ENCODE assay signal across 9 cellular contexts in the genomic region with DNA sequence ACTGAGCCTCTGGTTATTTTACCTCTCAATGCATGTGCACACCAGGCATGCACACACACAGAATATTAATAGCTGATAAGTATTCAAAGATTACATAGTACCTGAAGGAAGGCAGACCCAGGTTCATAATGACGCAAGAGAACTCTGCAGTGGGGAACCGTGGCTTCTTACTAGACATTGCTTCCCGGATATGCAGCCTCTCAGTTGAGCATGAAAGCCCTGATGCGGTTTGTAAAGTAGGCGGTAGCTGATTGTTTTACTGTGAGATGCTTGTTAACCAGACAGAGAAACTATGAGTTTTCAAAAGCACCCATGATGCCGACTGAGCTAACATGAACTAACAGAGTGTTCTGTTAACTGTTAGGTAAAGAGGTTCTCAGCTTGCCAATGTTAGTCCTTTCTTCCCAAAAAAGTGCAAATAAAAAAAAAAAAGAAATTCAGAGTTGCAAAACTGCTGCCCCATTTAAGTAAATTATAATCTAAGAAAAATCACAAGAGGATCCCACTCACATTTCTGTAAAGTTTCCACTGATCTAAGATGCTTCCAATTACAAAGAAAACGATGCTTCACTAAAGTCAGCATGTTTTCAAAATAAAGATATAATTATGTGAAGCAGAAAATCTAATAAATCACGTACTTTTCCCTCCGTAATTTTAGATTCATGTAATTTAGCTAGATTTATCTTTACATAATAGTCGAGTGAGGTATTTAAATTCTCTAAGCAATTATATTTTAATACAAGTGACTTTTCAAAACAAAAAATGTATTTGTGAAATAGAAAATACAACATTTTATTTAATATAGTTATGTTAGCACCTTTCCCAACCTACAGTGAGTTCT. TPM values are rescaled to one million over a fixed set of nuclear protein-coding genes. Genes with fewer than 3 reads are reported as not detected.
DNase-seq lines count a peak whose midpoint lies in the region; ATAC-seq and TF ChIP-seq lines count a peak whose summit lies in the region.
"Had no signal": no experiment of that assay in that cellular context is flagged by ENCODE, and none has a peak within 500 bp of the region (broad histone marks: within the 10 kb centered on the region; RNA-seq: fewer than 3 reads in every experiment).

No MANE protein-coding gene starts in this region.

- CTCF ChIA-PET in CD4-positive, alpha-beta memory T cell (lab: Charles Lee; ENCODE audit: partially characterized antibody), result no interaction called here

- H3K79me2 ChIP-seq in Loucy (ENCODE audit: insufficient read depth, low read length) (peaks cover 71% of the 10 kb centered on the region), neural progenitor cell (ENCODE audit: low read depth) (peaks cover 10% of the 10 kb centered on the region)

- peaks cover 41% of the 10 kb centered on the region in 2 donors for H3K27me3 Mint-ChIP-seq in CD4-positive, alpha-beta memory T cell
- H3K27me3 Mint-ChIP-seq in activated naive CD8-positive, alpha-beta T cell treated with anti-CD3 and anti-CD28 coated beads, Interleukin-2, amount 50 U/mL, for 24 hours, result peaks cover 36% of the 10 kb centered on the region
- peaks cover 54% of the 10 kb centered on the region for H3K27me3 Mint-ChIP-seq in neural progenitor cell (ENCODE audit: insufficient read depth, low read depth)

- peaks cover 3% of the 10 kb centered on the region for H3K4me1 ChIP-seq in CD4-positive, alpha-beta memory T cell (ENCODE audit: insufficient read depth, low read length)
- H3K4me1 ChIP-seq in Loucy (ENCODE audit: insufficient read depth, low read length, poor library complexity, severe bottlenecking) (peaks cover 74% of the 10 kb centered on the region), neural progenitor cell (peaks cover 11% of the 10 kb centered on the region)

- H3K9me3 ChIP-seq in CD4-positive, alpha-beta memory T cell (ENCODE audit: control insufficient read depth in 1 of 2, low read length in 2 of 2), result no peaks in the 10 kb centered on the region
- H3K9me3 ChIP-seq in Loucy (ENCODE audit: insufficient read depth, low read depth, low read length), result no peaks in the 10 kb centered on the region
- no peaks in the 10 kb centered on the region for H3K9me3 ChIP-seq in neural progenitor cell (ENCODE audit: low read depth)

- H3K9ac ChIP-seq in Loucy (ENCODE audit: low read depth, low read length, poor library complexity, severe bottlenecking) (peak overlapping the region; percentile 88), neural progenitor cell (no peak overlapping the region)

- H3K4me2 ChIP-seq in Loucy (ENCODE audit: low read depth, low read length, poor library complexity, severe bottlenecking), result peak overlapping the region; percentile 97
- peak overlapping the region; percentile 80 for H3K4me2 ChIP-seq in neural progenitor cell

- H3K27me3 ChIP-seq in CD4-positive, alpha-beta memory T cell (ENCODE audit: insufficient read depth, low read length), result peaks cover 6% of the 10 kb centered on the region
- H3K27me3 ChIP-seq in Loucy (ENCODE audit: insufficient read depth, low read length, poor library complexity, severe bottlenecking), result no peaks in the 10 kb centered on the region
- peaks cover 77% of the 10 kb centered on the region for H3K27me3 ChIP-seq in neural progenitor cell

- POLR2A ChIA-PET in CD4-positive, alpha-beta memory T cell (lab: Charles Lee; ENCODE audit: partially characterized antibody), result no interaction called here

- peaks cover 0 to 3% (median 0%) of the 10 kb centered on the region in 8 donors for H3K9me3 Mint-ChIP-seq in CD4-positive, alpha-beta memory T cell
- H3K9me3 Mint-ChIP-seq in activated naive CD8-positive, alpha-beta T cell treated with anti-CD3 and anti-CD28 coated beads, Interleukin-2, amount 50 U/mL, for 24 hours, result no peaks in the 10 kb centered on the region
- no peaks in the 10 kb centered on the region for H3K9me3 Mint-ChIP-seq in neural progenitor cell

- H3F3A ChIP-seq in Loucy (ENCODE audit: low read depth) (peaks cover 18% of the 10 kb centered on the region), neural progenitor cell (ENCODE audit: low read depth) (peaks cover 24% of the 10 kb centered on the region)

- TF ChIP-seq CTCF in Loucy (conservative IDR thresholded peaks at IDR 0.05; ENCODE audit: low read length), result no peak
- no peak for TF ChIP-seq CTCF in neural progenitor cell (IDR thresholded peaks at IDR 0.05)

- no peaks in the 10 kb centered on the region for H3K36me3 ChIP-seq in CD4-positive, alpha-beta memory T cell (ENCODE audit: insufficient read depth, low read length)
- H3K36me3 ChIP-seq in Loucy (ENCODE audit: insufficient read depth, low read length), result no peaks in the 10 kb centered on the region
- no peaks in the 10 kb centered on the region for H3K36me3 ChIP-seq in neural progenitor cell

- peak overlapping the region in 1 of 7 donors; percentile 33 for H3K27ac Mint-ChIP-seq in CD4-positive, alpha-beta memory T cell
- H3K27ac Mint-ChIP-seq in activated naive CD8-positive, alpha-beta T cell treated with anti-CD3 and anti-CD28 coated beads, Interleukin-2, amount 50 U/mL, for 24 hours, result peak overlapping the region; percentile 60
- no peak overlapping the region for H3K27ac Mint-ChIP-seq in neural progenitor cell

- ATAC-seq in activated naive CD8-positive, alpha-beta T cell treated with anti-CD3 and anti-CD28 coated beads, Interleukin-2, amount 50 U/mL, for 24 hours, result peak; percentile 79
- no peak for ATAC-seq in esophagus mucosa
- no peak for ATAC-seq in HG02763 (IDR thresholded peaks at IDR 0.05; ENCODE audit: unreplicated experiment)
- ATAC-seq in GM21786 (IDR thresholded peaks at IDR 0.05; ENCODE audit: unreplicated experiment), result no peak

- H3K36me3 Mint-ChIP-seq in CD4-positive, alpha-beta memory T cell, result no peaks in the 10 kb centered on the region
- no peaks in the 10 kb centered on the region for H3K36me3 Mint-ChIP-seq in activated naive CD8-positive, alpha-beta T cell treated with anti-CD3 and anti-CD28 coated beads, Interleukin-2, amount 50 U/mL, for 24 hours (ENCODE audit: low read depth)
- no peaks in the 10 kb centered on the region for H3K36me3 Mint-ChIP-seq in neural progenitor cell

- H2AFZ ChIP-seq in Loucy (ENCODE audit: low read length) (no peak overlapping the region), neural progenitor cell (replicated peaks) (no peak overlapping the region)

- H3K4me3 Mint-ChIP-seq in CD4-positive, alpha-beta memory T cell, result peak overlapping the region in 4 of 8 donors; percentile 31 to 65 (median 50)
- peak overlapping the region; percentile 74 for H3K4me3 Mint-ChIP-seq in activated naive CD8-positive, alpha-beta T cell treated with anti-CD3 and anti-CD28 coated beads, Interleukin-2, amount 50 U/mL, for 24 hours
- H3K4me3 Mint-ChIP-seq in neural progenitor cell, result peak overlapping the region; percentile 80

- intact Hi-C loops in CD4-positive, alpha-beta memory T cell (cut with micrococcal nuclease), result no loop called here

- no peak overlapping the region for H3K27ac ChIP-seq in CD4-positive, alpha-beta memory T cell (ENCODE audit: low read depth, low read length)
- H3K27ac ChIP-seq in neural progenitor cell, result no peak overlapping the region
- H3K27ac ChIP-seq: epithelial cell of prostate had no signal

- H3K4me1 Mint-ChIP-seq in CD4-positive, alpha-beta memory T cell, result peaks cover 1 to 18% (median 10%) of the 10 kb centered on the region in 4 donors
- peaks cover 35% of the 10 kb centered on the region for H3K4me1 Mint-ChIP-seq in activated naive CD8-positive, alpha-beta T cell treated with anti-CD3 and anti-CD28 coated beads, Interleukin-2, amount 50 U/mL, for 24 hours
- H3K4me1 Mint-ChIP-seq in neural progenitor cell, result peaks cover 5% of the 10 kb centered on the region

- H3K9me2 ChIP-seq in Loucy (replicated peaks; ENCODE audit: low read depth, low read length), result no peaks in the 10 kb centered on the region

- H4K20me1 ChIP-seq in Loucy (ENCODE audit: insufficient read depth, low read length, poor library complexity, severe bottlenecking), result peaks cover 63% of the 10 kb centered on the region
- H4K20me1 ChIP-seq in neural progenitor cell (ENCODE audit: low read depth), result peaks cover 23% of the 10 kb centered on the region

- DNase-seq in CD4-positive, alpha-beta memory T cell, result peak; percentile 29 to 67 (median 51)
- peak; percentile 22 for DNase-seq in activated naive CD8-positive, alpha-beta T cell treated with anti-CD3 and anti-CD28 coated beads, Interleukin-2, amount 50 U/mL, for 24 hours
- DNase-seq in neural progenitor cell (ENCODE audit: low spot score) (peak; percentile 46), SHP77 (lab: John Stamatoyannopoulos, UW) (no peak)

- no peak overlapping the region for H3K4me3 ChIP-seq in CD4-positive, alpha-beta memory T cell (ENCODE audit: low read length in 2 of 2)
- H3K4me3 ChIP-seq in Loucy (ENCODE audit: low read length, poor library complexity, severe bottlenecking), result peak overlapping the region; percentile 86
- H3K4me3 ChIP-seq in neural progenitor cell, result peak overlapping the region; percentile 67

RNA-seq across cellular contexts. Expression of a gene that starts 2.2 kb away (rescaled TPM):
- total RNA-seq in CD4-positive, alpha-beta memory T cell, result under 1 TPM; 0.25 to 0.26 TPM
- under 1 TPM in 1 of 2 donors, not detected in 1; 0.15 TPM for polyA plus RNA-seq in CD4-positive, alpha-beta memory T cell
- 0.37 and 0.47 TPM in 2 replicates for total RNA-seq in neural progenitor cell (ENCODE audit: low replicate concordance)
- total RNA-seq in esophagus mucosa, result 5.3 TPM

Comparison
In these comparisons a context has a peak if more than half of its experiments do, and no peak if none do; other contexts are left out.
1. DNase-seq: peak in CD4-positive, alpha-beta memory T cell (5 of 5), activated naive CD8-positive, alpha-beta T cell treated with anti-CD3 and anti-CD28 coated beads, Interleukin-2, amount 50 U/mL, for 24 hours (single experiment) and neural progenitor cell (single experiment); none in SHP77 (0 of 2).
2. H3K4me3 ChIP-seq: peak in Loucy (single experiment) and neural progenitor cell (single experiment); none in CD4-positive, alpha-beta memory T cell (0 of 2).